Comparison of ENCODE assay signal across 25 cellular contexts in genomic region chrX:116277391-116277790, GRCh38.
DNase-seq lines count a peak whose midpoint lies in the region; TF ChIP-seq lines count a peak whose summit lies in the region.
"Had no signal": no experiment of that assay in that cellular context is flagged by ENCODE, and none has a peak within 500 bp of the region (broad histone marks: within the 10 kb centered on the region; RNA-seq: fewer than 3 reads in every experiment).

No MANE protein-coding gene starts in this region.

- intact Hi-C loops in A673 (cut with micrococcal nuclease; ENCODE audit: unreplicated experiment): no loop called here
- intact Hi-C loops in PC-9 (cut with micrococcal nuclease; ENCODE audit: unreplicated experiment): no loop called here
- intact Hi-C loops in Calu3 (cut with micrococcal nuclease; ENCODE audit: unreplicated experiment): no loop called here

- no peaks in the 10 kb centered on the region for H4K20me1 ChIP-seq in PC-9 (ENCODE audit: insufficient read depth)
- H4K20me1 ChIP-seq in osteoblast (ENCODE audit: insufficient read depth, low read length): no peaks in the 10 kb centered on the region
- H4K20me1 ChIP-seq: BLaER1 treated with 17β-estradiol and CSF1 and Interleukin-3, amounts not matched to agents 10 nM and 100 nM had no signal

- H3K79me1 ChIP-seq in trophoblast cell (ENCODE audit: low read length): no peaks in the 10 kb centered on the region

- H3K9me3 ChIP-seq in A673 (ENCODE audit: low read depth, low read length, poor library complexity, severe bottlenecking) (no peaks in the 10 kb centered on the region), PC-9 (ENCODE audit: insufficient read depth, low read depth) (peaks cover 9% of the 10 kb centered on the region; the same call in 1 of the 2 replicates), osteoblast (ENCODE audit: low read depth, low read length) (no peaks in the 10 kb centered on the region), trophoblast cell (ENCODE audit: insufficient read depth, low read depth, low read length) (no peaks in the 10 kb centered on the region)
- H3K9me3 ChIP-seq: SJCRH30 had no signal

- no peaks in the 10 kb centered on the region for H3K27me3 Mint-ChIP-seq in Calu3 (ENCODE audit: unreplicated experiment)
- H3K27me3 Mint-ChIP-seq: CD4-positive, alpha-beta T cell had no signal

- no peak overlapping the region for H3K14ac ChIP-seq in trophoblast cell (ENCODE audit: low read length)

- no peak overlapping the region for H2AK5ac ChIP-seq in trophoblast cell (ENCODE audit: low read length)

- H3K23ac ChIP-seq in trophoblast cell (ENCODE audit: low read length): no peak overlapping the region

- no TSS peak for BruUV-seq in A673 (replicated peaks; lab: Mats Ljungman, UMichigan)
- no TSS peak for BruUV-seq in PC-9 (replicated peaks; lab: Mats Ljungman, UMichigan)
- BruUV-seq in Calu3 (replicated peaks; lab: Mats Ljungman, UMichigan): no TSS peak

- peak overlapping the region; percentile 55 for H3K27ac ChIP-seq in A673 (ENCODE audit: low read depth, low read length, poor library complexity, severe bottlenecking)
- no peak overlapping the region for H3K27ac ChIP-seq in PC-9
- no peak overlapping the region for H3K27ac ChIP-seq in osteoblast (ENCODE audit: low read depth, low read length)
- no peak overlapping the region for H3K27ac ChIP-seq in trophoblast cell (ENCODE audit: low read depth, low read length)
- H3K27ac ChIP-seq: BLaER1 treated with 17β-estradiol and CSF1 and Interleukin-3, amounts not matched to agents 10 nM and 100 nM; HL-60; SJCRH30 had no signal

- H3K27ac Mint-ChIP-seq in Calu3 (ENCODE audit: unreplicated experiment): no peak overlapping the region
- H3K27ac Mint-ChIP-seq: CD4-positive, alpha-beta T cell had no signal

- H3K27me3 ChIP-seq in A673 (replicated peaks; ENCODE audit: insufficient read depth, low read depth, low read length, poor library complexity) (no peaks in the 10 kb centered on the region), PC-9 (ENCODE audit: insufficient read depth, low read depth) (no peaks in the 10 kb centered on the region), osteoblast (ENCODE audit: insufficient read depth, low read length) (peaks cover 4% of the 10 kb centered on the region), trophoblast cell (ENCODE audit: insufficient read depth, low read length) (no peaks in the 10 kb centered on the region)
- H3K27me3 ChIP-seq: SJCRH30 had no signal

- H2AFZ ChIP-seq in PC-9: peak overlapping the region; percentile 16; the same call in 1 of the 2 replicates
- H2AFZ ChIP-seq in osteoblast (ENCODE audit: low read length): peak overlapping the region; percentile 34
- H2AFZ ChIP-seq in trophoblast cell (ENCODE audit: insufficient read depth, low read length, poor library complexity): no peak overlapping the region

- no peak overlapping the region for H2BK120ac ChIP-seq in trophoblast cell (ENCODE audit: insufficient read depth, low read length, poor library complexity)

- H3K9ac ChIP-seq in trophoblast cell (ENCODE audit: low read length): no peak overlapping the region
- H3K9ac ChIP-seq: BLaER1 treated with 17β-estradiol and CSF1 and Interleukin-3, amounts not matched to agents 10 nM and 100 nM had no signal

- H3F3A ChIP-seq in PC-9 (ENCODE audit: insufficient read depth, low read depth): peaks cover 10% of the 10 kb centered on the region

- H3K4me3 ChIP-seq in A673 (ENCODE audit: low read depth, low read length, poor library complexity, severe bottlenecking) (no peak overlapping the region), PC-9 (no peak overlapping the region), osteoblast (ENCODE audit: insufficient read depth, low read length) (no peak overlapping the region), trophoblast cell (ENCODE audit: low read depth, low read length) (no peak overlapping the region)
- H3K4me3 ChIP-seq: BLaER1 treated with 17β-estradiol and CSF1 and Interleukin-3, amounts not matched to agents 10 nM and 100 nM; GM12878; SJCRH30 had no signal

- H3K4me1 ChIP-seq in A673 (ENCODE audit: insufficient read depth, low read length, poor library complexity, severe bottlenecking): peaks cover 12% of the 10 kb centered on the region
- peaks cover 14% of the 10 kb centered on the region for H3K4me1 ChIP-seq in PC-9 (replicated peaks; ENCODE audit: insufficient read depth)
- H3K4me1 ChIP-seq in osteoblast (ENCODE audit: insufficient read depth, low read length): no peaks in the 10 kb centered on the region
- no peaks in the 10 kb centered on the region for H3K4me1 ChIP-seq in trophoblast cell (ENCODE audit: control insufficient read depth in 1 of 2, insufficient read depth in 2 of 2, low read length in 2 of 2)

- POLR2A ChIA-PET in A673 (lab: Charles Lee; ENCODE audit: low non-redundant PET) (no interaction called here), PC-9 (lab: Charles Lee; ENCODE audit: unreplicated experiment) (no interaction called here)

- H4K12ac ChIP-seq in trophoblast cell (ENCODE audit: low read depth, low read length): no peak overlapping the region

- no peak overlapping the region for H3K4ac ChIP-seq in trophoblast cell (ENCODE audit: low read depth, low read length)

- no CpG with 5 or more reads among the region's 2 CpGs for WGBS in trophoblast cell (ENCODE audit: extremely low coverage, insufficient coverage, insufficient read length)

- H4K91ac ChIP-seq in trophoblast cell (ENCODE audit: low read depth, low read length): no peak overlapping the region

- H3K18ac ChIP-seq in trophoblast cell (ENCODE audit: low read length): no peak overlapping the region

- H3K4me2 ChIP-seq in PC-9 (no peak overlapping the region), osteoblast (ENCODE audit: insufficient read depth, low read length) (no peak overlapping the region), trophoblast cell (ENCODE audit: low read length) (no peak overlapping the region)
- H3K4me2 ChIP-seq: BLaER1 treated with 17β-estradiol and CSF1 and Interleukin-3, amounts not matched to agents 10 nM and 100 nM had no signal

- H4K8ac ChIP-seq in trophoblast cell (ENCODE audit: low read depth, low read length): no peak overlapping the region

- no peaks in the 10 kb centered on the region for H3K36me3 ChIP-seq in A673 (ENCODE audit: insufficient read depth, low read length, poor library complexity, severe bottlenecking)
- H3K36me3 ChIP-seq in PC-9 (ENCODE audit: low read depth): no peaks in the 10 kb centered on the region
- H3K36me3 ChIP-seq in osteoblast (ENCODE audit: insufficient read depth, low read length): no peaks in the 10 kb centered on the region
- no peaks in the 10 kb centered on the region for H3K36me3 ChIP-seq in trophoblast cell (ENCODE audit: control insufficient read depth in 1 of 2, insufficient read depth in 2 of 2, low read length in 2 of 2)
- H3K36me3 ChIP-seq: BLaER1 treated with 17β-estradiol and CSF1 and Interleukin-3, amounts not matched to agents 10 nM and 100 nM; SJCRH30 had no signal

- peaks cover 37% of the 10 kb centered on the region for H3K4me1 Mint-ChIP-seq in Calu3 (ENCODE audit: low read depth, unreplicated experiment)

- DNase-seq in A673 (ENCODE audit: low spot score): peak; percentile 64
- no peak for DNase-seq in PC-9
- peak; percentile 15 for DNase-seq in fibroblast of peridontal ligament (ENCODE audit: extremely low read depth)
- DNase-seq in osteoblast (ENCODE audit: insufficient read length, low spot score, missing footprints): no peak
- no peak for DNase-seq in trophoblast cell
- DNase-seq in Calu3: no peak
- no peak for DNase-seq in HuH-7 (ENCODE audit: low spot score)
- no peak for DNase-seq in NCI-H2227 treated with DMSO at 0.1 percent for 48 hours (lab: John Stamatoyannopoulos, UW)
- DNase-seq: 8988T; AML-193; CD4-positive, alpha-beta T cell; DMS53; GDM1; Karpas-422; NCI-H1092 treated with DMSO at 0.1 percent for 48 hours; NCI-H1436 treated with DMSO at 0.1 percent for 48 hours; NCI-H187 treated with DMSO at 0.1 percent for 48 hours; NCI-H2171 treated with DMSO at 0.1 percent for 48 hours; NCI-H774; NK-92 treated with Interleukin-12 subunit alpha and Interleukin-12 subunit beta, amount 100 ng/mL, for 24 hours; PC-3; SJCRH30 had no signal

- H3K36me3 Mint-ChIP-seq in Calu3 (ENCODE audit: insufficient read depth, unreplicated experiment): peaks cover 14% of the 10 kb centered on the region

- H3K79me2 ChIP-seq in PC-9 (ENCODE audit: low read depth) (no peaks in the 10 kb centered on the region), osteoblast (ENCODE audit: insufficient read depth, low read length) (no peaks in the 10 kb centered on the region), trophoblast cell (ENCODE audit: control insufficient read depth, insufficient read depth, low read length, poor library complexity) (no peaks in the 10 kb centered on the region)

- CTCF ChIA-PET in A673 (lab: Charles Lee) (no interaction called here), PC-9 (lab: Charles Lee) (no interaction called here), Calu3 (lab: Charles Lee) (no interaction called here)

- H2BK12ac ChIP-seq in trophoblast cell (ENCODE audit: low read length): no peak overlapping the region

- TF ChIP-seq CTCF in A673 (conservative IDR thresholded peaks at IDR 0.05; ENCODE audit: low read depth, low read length): no peak
- TF ChIP-seq CTCF in PC-9 (conservative IDR thresholded peaks at IDR 0.05): no peak
- TF ChIP-seq CTCF in osteoblast (IDR thresholded peaks at IDR 0.05; ENCODE audit: extremely low read depth, low read depth, low read length): no peak
- TF ChIP-seq CTCF in Calu3 (IDR thresholded peaks at IDR 0.05; ENCODE audit: unreplicated experiment): no peak

- H3K9me3 Mint-ChIP-seq in Calu3 (ENCODE audit: low read depth, unreplicated experiment): peaks cover 5% of the 10 kb centered on the region

- H3K9me2 ChIP-seq in PC-9 (ENCODE audit: insufficient read depth): no peaks in the 10 kb centered on the region

- H2BK5ac ChIP-seq in trophoblast cell (ENCODE audit: low read depth, low read length, poor library complexity): no peak overlapping the region

- H3K4me3 Mint-ChIP-seq in Calu3 (ENCODE audit: low read depth, unreplicated experiment): no peak overlapping the region
- H3K4me3 Mint-ChIP-seq: CD4-positive, alpha-beta T cell had no signal

Comparison
In these comparisons a context has a peak if more than half of its experiments do, and no peak if none do; other contexts are left out.
1. DNase-seq: peak in A673 (single experiment) and fibroblast of peridontal ligament (single experiment); none in PC-9 (0 of 2), osteoblast (single experiment), trophoblast cell (0 of 2), Calu3 (single experiment), HuH-7 (single experiment) and NCI-H2227 treated with DMSO at 0.1 percent for 48 hours (single experiment).